In the genomic region with DNA sequence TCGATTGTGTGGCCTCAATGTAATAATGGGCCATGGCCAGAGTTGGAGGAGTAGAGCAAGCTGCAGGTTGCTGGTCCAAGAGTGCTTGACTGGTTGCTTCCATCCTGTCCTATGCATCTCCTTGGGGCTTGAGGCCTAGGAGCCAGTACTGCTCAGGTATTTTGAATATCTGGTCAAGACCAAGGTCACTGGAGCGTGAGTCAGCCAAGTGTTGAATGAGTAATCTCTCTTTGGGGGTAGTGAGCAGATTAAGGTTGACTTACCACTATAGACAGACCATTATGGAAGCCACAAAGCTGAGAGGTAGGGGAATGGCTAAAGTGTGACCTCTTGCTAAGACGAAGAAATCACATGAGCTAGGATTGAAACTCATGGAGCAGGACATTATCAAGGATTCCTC, we compare ENCODE assay signal across 19 cellular contexts. TPM values are rescaled to one million over a fixed set of nuclear protein-coding genes. Genes with fewer than 3 reads are reported as not detected.
"Had no signal": no experiment of that assay in that cellular context is flagged by ENCODE, and none has a peak within 500 bp of the region (broad histone marks: within the 10 kb centered on the region; RNA-seq: fewer than 3 reads in every experiment).

No MANE protein-coding gene starts in this region.

- H3K27ac ChIP-seq: cardiac muscle cell, dorsolateral prefrontal cortex, gastrocnemius medialis, heart right ventricle, psoas muscle, spleen had no signal

- H3K27me3 ChIP-seq: dorsolateral prefrontal cortex, gastrocnemius medialis, heart right ventricle, spleen had no signal

- H3K4me1 ChIP-seq: gastrocnemius medialis, heart right ventricle, psoas muscle, spleen had no signal

- H3K4me3 ChIP-seq: cardiac muscle cell, dorsolateral prefrontal cortex, gastrocnemius medialis, heart right ventricle, lung, psoas muscle, spleen had no signal

- H3K36me3 ChIP-seq: cardiac muscle cell, gastrocnemius medialis, spleen had no signal

- FAIRE-seq: TTC549 had no signal

- DNase-seq: activated CD4-positive, alpha-beta memory T cell treated with anti-CD3 and anti-CD28 coated beads, Interleukin-2, amount 10 ng/mL, durations not matched to agents 7 days and 5 days; activated CD4-positive, alpha-beta T cell treated with anti-CD3 and anti-CD28 coated beads for 4 hours; activated effector memory CD4-positive, alpha-beta T cell treated with Interleukin-2 at 50 U/mL for 16 hours; activated naive CD4-positive, alpha-beta T cell treated with anti-CD3 and anti-CD28 coated beads, Interleukin-2, amount 50 U/mL, for 16 hours; activated T-cell treated with anti-CD3 and anti-CD28 coated beads, Interleukin-2, amount 50 U/mL, for 24 hours; dorsolateral prefrontal cortex; endodermal cell; gastrocnemius medialis; heart right ventricle; left colon; psoas muscle; spleen; stimulated activated naive CD8-positive, alpha-beta T cell treated with anti-CD3 and anti-CD28 coated beads, Interleukin-15, amount 100 ng/mL, for 72 hours had no signal

- H3K9me3 ChIP-seq: gastrocnemius medialis, heart right ventricle, psoas muscle, spleen had no signal

- ATAC-seq: gastrocnemius medialis; heart right ventricle; left colon; psoas muscle; sciatic nerve; stimulated activated naive CD8-positive, alpha-beta T cell treated with anti-CD3 and anti-CD28 coated beads, Interleukin-15, amount 100 ng/mL, for 72 hours; WTC11 had no signal

RNA-seq across cellular contexts. Expression of gene CELF6, which starts 38.2 kb away (rescaled TPM):
- total RNA-seq: epithelial cell of proximal tubule, WTC11 had no signal
